23 cellular contexts compared by ENCODE assay signal in the genomic region with DNA sequence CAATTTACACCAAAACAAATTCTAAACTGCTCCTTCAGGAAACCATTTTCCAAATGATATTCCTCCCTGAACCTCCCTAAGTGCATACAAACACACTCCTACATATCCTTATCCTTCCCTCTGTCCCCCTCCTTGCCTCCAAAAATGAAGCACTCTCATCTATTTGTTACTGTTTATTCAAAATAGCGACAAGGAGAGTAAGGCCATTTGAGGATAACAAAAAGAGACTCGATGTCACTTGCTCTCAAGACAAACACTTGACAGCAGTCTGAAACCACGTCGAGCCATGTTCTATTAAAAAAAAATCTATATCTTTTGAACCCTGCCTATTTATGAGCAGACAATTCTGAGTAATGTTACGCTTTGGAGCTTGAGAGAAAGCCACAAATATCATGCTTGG.
"Had no signal": no experiment of that assay in that cellular context is flagged by ENCODE, and none has a peak within 500 bp of the region (broad histone marks: within the 10 kb centered on the region; RNA-seq: fewer than 3 reads in every experiment).

No MANE protein-coding gene starts in this region.

- H3K9me3 Mint-ChIP-seq: activated naive CD4-positive, alpha-beta T cell treated with anti-CD3 and anti-CD28 coated beads for 36 hours; activated naive CD8-positive, alpha-beta T cell treated with anti-CD3 and anti-CD28 coated beads for 36 hours; brain; T-helper 2 cell treated with Interferon-gamma antibody and Interleukin-4, amounts not matched to agents 5 μg/mL and 100 μg/mL, for 36 hours had no signal

- H3K27ac Mint-ChIP-seq: activated CD4-positive, alpha-beta T cell treated with anti-CD3 and anti-CD28 coated beads for 36 hours; activated CD8-positive, alpha-beta memory T cell treated with anti-CD3 and anti-CD28 coated beads, Interleukin-2, amount 10 ng/mL, durations not matched to agents 7 days and 5 days; activated CD8-positive, alpha-beta T cell treated with anti-CD3 and anti-CD28 coated beads, Interleukin-2, amount 10 ng/mL, durations not matched to agents 7 days and 5 days; activated naive CD4-positive, alpha-beta T cell treated with anti-CD3 and anti-CD28 coated beads for 36 hours; activated naive CD8-positive, alpha-beta T cell treated with anti-CD3 and anti-CD28 coated beads for 36 hours; brain; effector memory CD8-positive, alpha-beta T cell; naive thymus-derived CD8-positive, alpha-beta T cell; T-helper 2 cell treated with Interferon-gamma antibody and Interleukin-4, amounts not matched to agents 5 μg/mL and 100 μg/mL, for 36 hours had no signal

- ATAC-seq: activated CD4-positive, alpha-beta T cell treated with anti-CD3 and anti-CD28 coated beads for 36 hours; activated CD8-positive, alpha-beta memory T cell treated with anti-CD3 and anti-CD28 coated beads, Interleukin-2, amount 10 ng/mL, durations not matched to agents 7 days and 5 days; activated CD8-positive, alpha-beta T cell treated with anti-CD3 and anti-CD28 coated beads, Interleukin-2, amount 10 ng/mL, durations not matched to agents 7 days and 5 days; effector memory CD8-positive, alpha-beta T cell; foreskin keratinocyte; lower lobe of right lung; naive thymus-derived CD8-positive, alpha-beta T cell; pancreas; upper lobe of right lung had no signal

- DNase-seq: activated CD4-positive, alpha-beta T cell treated with anti-CD3 and anti-CD28 coated beads for 36 hours; activated CD4-positive, CD25-positive, alpha-beta regulatory T cell; activated CD8-positive, alpha-beta memory T cell treated with anti-CD3 and anti-CD28 coated beads, Interleukin-2, amount 10 ng/mL, durations not matched to agents 7 days and 5 days; activated CD8-positive, alpha-beta T cell treated with anti-CD3 and anti-CD28 coated beads, Interleukin-2, amount 10 ng/mL, durations not matched to agents 7 days and 5 days; activated effector memory CD4-positive, alpha-beta T cell treated with anti-CD3 and anti-CD28 coated beads, Interleukin-2, amount 50 U/mL, for 16 hours; activated naive CD4-positive, alpha-beta T cell treated with anti-CD3 and anti-CD28 coated beads for 36 hours; activated naive CD8-positive, alpha-beta T cell treated with anti-CD3 and anti-CD28 coated beads for 36 hours; effector memory CD8-positive, alpha-beta T cell; foreskin keratinocyte; heart left ventricle; hypothalamus; lower lobe of right lung; mesenchymal stem cell; naive thymus-derived CD8-positive, alpha-beta T cell; pancreas; right cardiac atrium; spleen; stimulated activated naive CD4-positive, alpha-beta T cell; T-helper 1 cell; tibial artery; upper lobe of right lung had no signal

- H3K36me3 Mint-ChIP-seq: activated CD8-positive, alpha-beta memory T cell treated with anti-CD3 and anti-CD28 coated beads, Interleukin-2, amount 10 ng/mL, durations not matched to agents 7 days and 5 days; activated naive CD8-positive, alpha-beta T cell treated with anti-CD3 and anti-CD28 coated beads for 36 hours; brain; naive thymus-derived CD8-positive, alpha-beta T cell had no signal

- H3K4me1 Mint-ChIP-seq: activated CD4-positive, alpha-beta T cell treated with anti-CD3 and anti-CD28 coated beads for 36 hours; activated CD8-positive, alpha-beta memory T cell treated with anti-CD3 and anti-CD28 coated beads, Interleukin-2, amount 10 ng/mL, durations not matched to agents 7 days and 5 days; activated naive CD8-positive, alpha-beta T cell treated with anti-CD3 and anti-CD28 coated beads for 36 hours; naive thymus-derived CD8-positive, alpha-beta T cell had no signal

- FAIRE-seq: pancreas had no signal

- H3K27me3 Mint-ChIP-seq: activated CD4-positive, alpha-beta T cell treated with anti-CD3 and anti-CD28 coated beads for 36 hours; activated CD8-positive, alpha-beta memory T cell treated with anti-CD3 and anti-CD28 coated beads, Interleukin-2, amount 10 ng/mL, durations not matched to agents 7 days and 5 days; activated naive CD8-positive, alpha-beta T cell treated with anti-CD3 and anti-CD28 coated beads for 36 hours; effector memory CD8-positive, alpha-beta T cell had no signal

- H3K4me3 Mint-ChIP-seq: activated CD4-positive, alpha-beta T cell treated with anti-CD3 and anti-CD28 coated beads for 36 hours; activated CD8-positive, alpha-beta memory T cell treated with anti-CD3 and anti-CD28 coated beads, Interleukin-2, amount 10 ng/mL, durations not matched to agents 7 days and 5 days; activated CD8-positive, alpha-beta T cell treated with anti-CD3 and anti-CD28 coated beads, Interleukin-2, amount 10 ng/mL, durations not matched to agents 7 days and 5 days; activated naive CD4-positive, alpha-beta T cell treated with anti-CD3 and anti-CD28 coated beads for 36 hours; activated naive CD8-positive, alpha-beta T cell treated with anti-CD3 and anti-CD28 coated beads for 36 hours; brain; effector memory CD8-positive, alpha-beta T cell; naive thymus-derived CD8-positive, alpha-beta T cell; T-helper 2 cell treated with Interferon-gamma antibody and Interleukin-4, amounts not matched to agents 5 μg/mL and 100 μg/mL, for 36 hours had no signal
